ENCODE assay signal across 16 cellular contexts in genomic region chr9:89744255-89744648, GRCh38.
DNase-seq lines count a peak whose midpoint lies in the region; ATAC-seq and TF ChIP-seq lines count a peak whose summit lies in the region.
"Had no signal": no experiment of that assay in that cellular context is flagged by ENCODE, and none has a peak within 500 bp of the region (broad histone marks: within the 10 kb centered on the region; RNA-seq: fewer than 3 reads in every experiment).

No MANE protein-coding gene starts in this region.

- H3K27me3 Mint-ChIP-seq in stimulated activated naive CD8-positive, alpha-beta T cell treated with anti-CD3 and anti-CD28 coated beads, Interleukin-15, amount 100 ng/mL, for 72 hours, result peaks cover 22% of the 10 kb centered on the region

- peak overlapping the region; percentile 85 to 86 for H3K27ac Mint-ChIP-seq in stimulated activated naive CD8-positive, alpha-beta T cell treated with anti-CD3 and anti-CD28 coated beads, Interleukin-15, amount 100 ng/mL, for 72 hours

- CTCF ChIA-PET in HEK293T (lab: Yijun Ruan, JAX), result interaction anchor here (0.9 kb wide), 1 partner anchor 141 kb away, joined by 4 read pairs; no protein-coding TSS in a partner anchor

- H3K9me3 Mint-ChIP-seq in stimulated activated naive CD8-positive, alpha-beta T cell treated with anti-CD3 and anti-CD28 coated beads, Interleukin-15, amount 100 ng/mL, for 72 hours, result no peaks in the 10 kb centered on the region

- H3K4me1 Mint-ChIP-seq in stimulated activated naive CD8-positive, alpha-beta T cell treated with anti-CD3 and anti-CD28 coated beads, Interleukin-15, amount 100 ng/mL, for 72 hours, result peaks cover 98% of the 10 kb centered on the region

- no peak for TF ChIP-seq CTCF in VCaP (conservative IDR thresholded peaks at IDR 0.05)

- POLR2A ChIA-PET in HEK293T (lab: Yijun Ruan, JAX), result interaction anchor here (1.2 kb wide), 1 partner anchor 139 kb away, joined by 3 read pairs; the partner anchor contains the start of gene GADD45G

- H3K27ac ChIP-seq in VCaP (peak overlapping the region; percentile 48), epithelial cell of prostate (peak overlapping the region; percentile 13)
- H3K27ac ChIP-seq: dorsolateral prefrontal cortex, esophagus squamous epithelium, lower lobe of right lung had no signal

- H3K4me3 Mint-ChIP-seq in stimulated activated naive CD8-positive, alpha-beta T cell treated with anti-CD3 and anti-CD28 coated beads, Interleukin-15, amount 100 ng/mL, for 72 hours, result peak overlapping the region; percentile 59 to 85

- ATAC-seq in stimulated activated naive CD8-positive, alpha-beta T cell treated with anti-CD3 and anti-CD28 coated beads, Interleukin-15, amount 100 ng/mL, for 72 hours, result no peak
- no peak for ATAC-seq in stimulated activated naive CD8-positive, alpha-beta T cell treated with anti-CD3 and anti-CD28 coated beads, Interleukin-15, Interleukin-2, amounts not matched to agents 100 U/mL and 50 U/mL, for 24 hours
- ATAC-seq in GM21576 (IDR thresholded peaks at IDR 0.05; ENCODE audit: unreplicated experiment) (no peak), GM19324 (IDR thresholded peaks at IDR 0.05; ENCODE audit: low FRiP score, unreplicated experiment) (no peak)

- DNase-seq in stimulated activated naive CD8-positive, alpha-beta T cell treated with anti-CD3 and anti-CD28 coated beads, Interleukin-15, amount 100 ng/mL, for 72 hours, result no peak
- no peak for DNase-seq in stimulated activated naive CD8-positive, alpha-beta T cell treated with anti-CD3 and anti-CD28 coated beads, Interleukin-15, Interleukin-2, amounts not matched to agents 100 U/mL and 50 U/mL, for 24 hours
- DNase-seq in epithelial cell of prostate (ENCODE audit: low read depth, low spot score) (no peak), activated gamma-delta T cell (lab: John Stamatoyannopoulos, UW) (no peak), HEK293T (ENCODE audit: extremely low spot score) (no peak)
- DNase-seq: esophagus squamous epithelium; GF-D8; GOT3; lower lobe of right lung; NCI-H2029; SHP77 treated with DMSO at 0.1 percent for 48 hours; stimulated activated CD4-positive, alpha-beta T cell treated with anti-CD3 and anti-CD28 coated beads, Interleukin-4, amount 100 ng/mL, for 1 hour had no signal

TF ChIP-seq in HEK293T, 16 proteins besides CTCF, POLR2A, EP300 and RAD21:
- TF ChIP-seq ARNT (IDR thresholded peaks at IDR 0.05), result no peak
- no peak for TF ChIP-seq FOXM1 (IDR thresholded peaks at IDR 0.05; ENCODE audit: borderline replicate concordance)
- no peak for TF ChIP-seq SP1 (IDR thresholded peaks at IDR 0.05)
- no peak for TF ChIP-seq HDGF (IDR thresholded peaks at IDR 0.05; ENCODE audit: borderline replicate concordance)
- TF ChIP-seq PKNOX1 (IDR thresholded peaks at IDR 0.05), result no peak
- no peak for TF ChIP-seq ELF4 (IDR thresholded peaks at IDR 0.05)
- TF ChIP-seq LEF1 (IDR thresholded peaks at IDR 0.05; ENCODE audit: borderline replicate concordance), result no peak
- no peak for TF ChIP-seq BHLHE40 (IDR thresholded peaks at IDR 0.05; ENCODE audit: borderline replicate concordance)
- no peak for TF ChIP-seq CTBP1 (IDR thresholded peaks at IDR 0.05; ENCODE audit: borderline replicate concordance)
- no peak for TF ChIP-seq TARDBP (IDR thresholded peaks at IDR 0.05)
- no peak for TF ChIP-seq L3MBTL2 (conservative IDR thresholded peaks at IDR 0.05)
